In the genomic region with DNA sequence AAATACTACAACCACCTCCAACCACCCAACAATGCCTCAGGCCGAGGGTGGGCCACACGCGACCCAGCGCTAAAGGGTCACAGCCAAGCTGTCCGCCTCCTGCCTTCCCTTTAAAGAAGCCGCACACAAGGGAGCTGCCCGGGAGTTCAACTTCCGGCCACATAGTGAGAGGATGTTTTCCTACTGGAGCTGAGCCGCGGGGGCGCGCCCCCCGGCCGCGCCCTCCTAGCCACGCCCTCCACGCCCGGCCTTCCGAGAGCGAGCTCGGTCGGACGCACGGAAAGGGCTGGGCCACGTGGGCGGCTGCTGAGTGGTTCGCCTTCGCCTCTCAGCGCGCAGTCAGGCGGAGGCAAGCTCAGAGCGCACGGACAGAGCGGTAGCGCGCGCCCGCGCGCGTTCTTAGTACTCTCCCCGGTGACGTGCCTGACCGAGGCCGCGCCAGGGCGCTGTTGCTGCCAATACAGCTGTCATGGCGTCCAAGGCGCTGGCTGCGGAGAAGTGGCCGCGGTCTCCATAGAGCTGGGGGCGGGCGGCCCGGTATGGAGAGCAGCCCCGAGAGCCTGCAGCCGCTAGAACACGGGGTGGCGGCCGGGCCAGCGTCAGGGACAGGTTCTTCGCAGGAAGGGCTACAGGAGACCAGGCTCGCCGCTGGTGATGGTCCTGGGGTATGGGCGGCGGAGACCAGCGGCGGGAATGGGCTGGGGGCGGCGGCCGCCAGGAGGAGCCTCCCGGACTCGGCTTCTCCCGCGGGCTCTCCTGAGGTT, we compare ENCODE assay signal across 1 cellular context.
TF ChIP-seq lines count a peak whose summit lies in the region.

A gene with protein sequence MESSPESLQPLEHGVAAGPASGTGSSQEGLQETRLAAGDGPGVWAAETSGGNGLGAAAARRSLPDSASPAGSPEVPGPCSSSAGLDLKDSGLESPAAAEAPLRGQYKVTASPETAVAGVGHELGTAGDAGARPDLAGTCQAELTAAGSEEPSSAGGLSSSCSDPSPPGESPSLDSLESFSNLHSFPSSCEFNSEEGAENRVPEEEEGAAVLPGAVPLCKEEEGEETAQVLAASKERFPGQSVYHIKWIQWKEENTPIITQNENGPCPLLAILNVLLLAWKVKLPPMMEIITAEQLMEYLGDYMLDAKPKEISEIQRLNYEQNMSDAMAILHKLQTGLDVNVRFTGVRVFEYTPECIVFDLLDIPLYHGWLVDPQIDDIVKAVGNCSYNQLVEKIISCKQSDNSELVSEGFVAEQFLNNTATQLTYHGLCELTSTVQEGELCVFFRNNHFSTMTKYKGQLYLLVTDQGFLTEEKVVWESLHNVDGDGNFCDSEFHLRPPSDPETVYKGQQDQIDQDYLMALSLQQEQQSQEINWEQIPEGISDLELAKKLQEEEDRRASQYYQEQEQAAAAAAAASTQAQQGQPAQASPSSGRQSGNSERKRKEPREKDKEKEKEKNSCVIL (plus strand): TSS at position 446 of the 764 bp plus-strand sequence. CDS start 94 bp downstream, at position 540.

TF ChIP-seq in HepG2, 621 proteins besides CTCF, POLR2A, EP300 and RAD21 (continued from another document and continues in another):
- TF ChIP-seq, protein P1, sequence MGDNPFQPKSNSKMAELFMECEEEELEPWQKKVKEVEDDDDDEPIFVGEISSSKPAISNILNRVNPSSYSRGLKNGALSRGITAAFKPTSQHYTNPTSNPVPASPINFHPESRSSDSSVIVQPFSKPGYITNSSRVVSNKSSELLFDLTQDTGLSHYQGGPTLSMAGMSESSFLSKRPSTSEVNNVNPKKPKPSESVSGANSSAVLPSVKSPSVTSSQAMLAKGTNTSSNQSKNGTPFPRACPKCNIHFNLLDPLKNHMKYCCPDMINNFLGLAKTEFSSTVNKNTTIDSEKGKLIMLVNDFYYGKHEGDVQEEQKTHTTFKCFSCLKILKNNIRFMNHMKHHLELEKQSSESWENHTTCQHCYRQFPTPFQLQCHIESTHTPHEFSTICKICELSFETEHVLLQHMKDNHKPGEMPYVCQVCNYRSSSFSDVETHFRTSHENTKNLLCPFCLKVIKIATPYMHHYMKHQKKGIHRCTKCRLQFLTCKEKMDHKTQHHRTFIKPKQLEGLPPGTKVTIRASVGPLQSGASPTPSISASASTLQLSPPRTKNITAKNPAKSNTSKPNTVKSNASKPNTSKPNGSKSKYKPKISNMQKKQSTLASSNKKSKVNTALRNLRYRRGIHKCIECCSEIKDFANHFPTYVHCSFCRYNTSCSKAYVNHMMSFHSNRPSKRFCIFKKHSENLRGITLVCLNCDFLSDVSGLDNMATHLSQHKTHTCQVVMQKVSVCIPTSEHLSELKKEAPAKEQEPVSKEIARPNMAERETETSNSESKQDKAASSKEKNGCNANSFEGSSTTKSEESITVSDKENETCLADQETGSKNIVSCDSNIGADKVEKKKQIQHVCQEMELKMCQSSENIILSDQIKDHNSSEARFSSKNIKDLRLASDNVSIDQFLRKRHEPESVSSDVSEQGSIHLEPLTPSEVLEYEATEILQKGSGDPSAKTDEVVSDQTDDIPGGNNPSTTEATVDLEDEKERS (CRISPR knock-in tag; IDR thresholded peaks at IDR 0.05): no peak
- TF ChIP-seq ZNF354B (CRISPR knock-in tag; IDR thresholded peaks at IDR 0.05): no peak
- no peak for TF ChIP-seq MTA3 (CRISPR knock-in tag; IDR thresholded peaks at IDR 0.05)
- 0 out of 2 replicates have a peak, but pooled peaks have one; percentile 82 for TF ChIP-seq ZNF446 (CRISPR knock-in tag; IDR thresholded peaks at IDR 0.05)
- peak; percentile 79 for TF ChIP-seq ELF1 (CRISPR knock-in tag; IDR thresholded peaks at IDR 0.05)
- TF ChIP-seq ZNF136 (CRISPR knock-in tag; IDR thresholded peaks at IDR 0.05; ENCODE audit: low read depth): peak; percentile 91
- no peak for TF ChIP-seq TCF7L2 (IDR thresholded peaks at IDR 0.05; ENCODE audit: low read depth, low read length)
- TF ChIP-seq, protein P2, sequence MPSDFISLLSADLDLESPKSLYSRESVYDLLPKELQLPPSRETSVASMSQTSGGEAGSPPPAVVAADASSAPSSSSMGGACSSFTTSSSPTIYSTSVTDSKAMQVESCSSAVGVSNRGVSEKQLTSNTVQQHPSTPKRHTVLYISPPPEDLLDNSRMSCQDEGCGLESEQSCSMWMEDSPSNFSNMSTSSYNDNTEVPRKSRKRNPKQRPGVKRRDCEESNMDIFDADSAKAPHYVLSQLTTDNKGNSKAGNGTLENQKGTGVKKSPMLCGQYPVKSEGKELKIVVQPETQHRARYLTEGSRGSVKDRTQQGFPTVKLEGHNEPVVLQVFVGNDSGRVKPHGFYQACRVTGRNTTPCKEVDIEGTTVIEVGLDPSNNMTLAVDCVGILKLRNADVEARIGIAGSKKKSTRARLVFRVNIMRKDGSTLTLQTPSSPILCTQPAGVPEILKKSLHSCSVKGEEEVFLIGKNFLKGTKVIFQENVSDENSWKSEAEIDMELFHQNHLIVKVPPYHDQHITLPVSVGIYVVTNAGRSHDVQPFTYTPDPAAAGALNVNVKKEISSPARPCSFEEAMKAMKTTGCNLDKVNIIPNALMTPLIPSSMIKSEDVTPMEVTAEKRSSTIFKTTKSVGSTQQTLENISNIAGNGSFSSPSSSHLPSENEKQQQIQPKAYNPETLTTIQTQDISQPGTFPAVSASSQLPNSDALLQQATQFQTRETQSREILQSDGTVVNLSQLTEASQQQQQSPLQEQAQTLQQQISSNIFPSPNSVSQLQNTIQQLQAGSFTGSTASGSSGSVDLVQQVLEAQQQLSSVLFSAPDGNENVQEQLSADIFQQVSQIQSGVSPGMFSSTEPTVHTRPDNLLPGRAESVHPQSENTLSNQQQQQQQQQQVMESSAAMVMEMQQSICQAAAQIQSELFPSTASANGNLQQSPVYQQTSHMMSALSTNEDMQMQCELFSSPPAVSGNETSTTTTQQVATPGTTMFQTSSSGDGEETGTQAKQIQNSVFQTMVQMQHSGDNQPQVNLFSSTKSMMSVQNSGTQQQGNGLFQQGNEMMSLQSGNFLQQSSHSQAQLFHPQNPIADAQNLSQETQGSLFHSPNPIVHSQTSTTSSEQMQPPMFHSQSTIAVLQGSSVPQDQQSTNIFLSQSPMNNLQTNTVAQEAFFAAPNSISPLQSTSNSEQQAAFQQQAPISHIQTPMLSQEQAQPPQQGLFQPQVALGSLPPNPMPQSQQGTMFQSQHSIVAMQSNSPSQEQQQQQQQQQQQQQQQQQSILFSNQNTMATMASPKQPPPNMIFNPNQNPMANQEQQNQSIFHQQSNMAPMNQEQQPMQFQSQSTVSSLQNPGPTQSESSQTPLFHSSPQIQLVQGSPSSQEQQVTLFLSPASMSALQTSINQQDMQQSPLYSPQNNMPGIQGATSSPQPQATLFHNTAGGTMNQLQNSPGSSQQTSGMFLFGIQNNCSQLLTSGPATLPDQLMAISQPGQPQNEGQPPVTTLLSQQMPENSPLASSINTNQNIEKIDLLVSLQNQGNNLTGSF (CRISPR knock-in tag; IDR thresholded peaks at IDR 0.05): no peak; the same call in 1 of the 2 replicates
- TF ChIP-seq, protein P3, sequence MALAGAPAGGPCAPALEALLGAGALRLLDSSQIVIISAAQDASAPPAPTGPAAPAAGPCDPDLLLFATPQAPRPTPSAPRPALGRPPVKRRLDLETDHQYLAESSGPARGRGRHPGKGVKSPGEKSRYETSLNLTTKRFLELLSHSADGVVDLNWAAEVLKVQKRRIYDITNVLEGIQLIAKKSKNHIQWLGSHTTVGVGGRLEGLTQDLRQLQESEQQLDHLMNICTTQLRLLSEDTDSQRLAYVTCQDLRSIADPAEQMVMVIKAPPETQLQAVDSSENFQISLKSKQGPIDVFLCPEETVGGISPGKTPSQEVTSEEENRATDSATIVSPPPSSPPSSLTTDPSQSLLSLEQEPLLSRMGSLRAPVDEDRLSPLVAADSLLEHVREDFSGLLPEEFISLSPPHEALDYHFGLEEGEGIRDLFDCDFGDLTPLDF (CRISPR knock-in tag; IDR thresholded peaks at IDR 0.05): peak; percentile 80; the same call in 1 of the 2 replicates
- no peak for TF ChIP-seq IKZF1 (IDR thresholded peaks at IDR 0.05)
- TF ChIP-seq, protein P4, sequence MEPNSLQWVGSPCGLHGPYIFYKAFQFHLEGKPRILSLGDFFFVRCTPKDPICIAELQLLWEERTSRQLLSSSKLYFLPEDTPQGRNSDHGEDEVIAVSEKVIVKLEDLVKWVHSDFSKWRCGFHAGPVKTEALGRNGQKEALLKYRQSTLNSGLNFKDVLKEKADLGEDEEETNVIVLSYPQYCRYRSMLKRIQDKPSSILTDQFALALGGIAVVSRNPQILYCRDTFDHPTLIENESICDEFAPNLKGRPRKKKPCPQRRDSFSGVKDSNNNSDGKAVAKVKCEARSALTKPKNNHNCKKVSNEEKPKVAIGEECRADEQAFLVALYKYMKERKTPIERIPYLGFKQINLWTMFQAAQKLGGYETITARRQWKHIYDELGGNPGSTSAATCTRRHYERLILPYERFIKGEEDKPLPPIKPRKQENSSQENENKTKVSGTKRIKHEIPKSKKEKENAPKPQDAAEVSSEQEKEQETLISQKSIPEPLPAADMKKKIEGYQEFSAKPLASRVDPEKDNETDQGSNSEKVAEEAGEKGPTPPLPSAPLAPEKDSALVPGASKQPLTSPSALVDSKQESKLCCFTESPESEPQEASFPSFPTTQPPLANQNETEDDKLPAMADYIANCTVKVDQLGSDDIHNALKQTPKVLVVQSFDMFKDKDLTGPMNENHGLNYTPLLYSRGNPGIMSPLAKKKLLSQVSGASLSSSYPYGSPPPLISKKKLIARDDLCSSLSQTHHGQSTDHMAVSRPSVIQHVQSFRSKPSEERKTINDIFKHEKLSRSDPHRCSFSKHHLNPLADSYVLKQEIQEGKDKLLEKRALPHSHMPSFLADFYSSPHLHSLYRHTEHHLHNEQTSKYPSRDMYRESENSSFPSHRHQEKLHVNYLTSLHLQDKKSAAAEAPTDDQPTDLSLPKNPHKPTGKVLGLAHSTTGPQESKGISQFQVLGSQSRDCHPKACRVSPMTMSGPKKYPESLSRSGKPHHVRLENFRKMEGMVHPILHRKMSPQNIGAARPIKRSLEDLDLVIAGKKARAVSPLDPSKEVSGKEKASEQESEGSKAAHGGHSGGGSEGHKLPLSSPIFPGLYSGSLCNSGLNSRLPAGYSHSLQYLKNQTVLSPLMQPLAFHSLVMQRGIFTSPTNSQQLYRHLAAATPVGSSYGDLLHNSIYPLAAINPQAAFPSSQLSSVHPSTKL (CRISPR knock-in tag; IDR thresholded peaks at IDR 0.05): peak; percentile 69; the same call in 1 of the 2 replicates
- TF ChIP-seq, protein P5, sequence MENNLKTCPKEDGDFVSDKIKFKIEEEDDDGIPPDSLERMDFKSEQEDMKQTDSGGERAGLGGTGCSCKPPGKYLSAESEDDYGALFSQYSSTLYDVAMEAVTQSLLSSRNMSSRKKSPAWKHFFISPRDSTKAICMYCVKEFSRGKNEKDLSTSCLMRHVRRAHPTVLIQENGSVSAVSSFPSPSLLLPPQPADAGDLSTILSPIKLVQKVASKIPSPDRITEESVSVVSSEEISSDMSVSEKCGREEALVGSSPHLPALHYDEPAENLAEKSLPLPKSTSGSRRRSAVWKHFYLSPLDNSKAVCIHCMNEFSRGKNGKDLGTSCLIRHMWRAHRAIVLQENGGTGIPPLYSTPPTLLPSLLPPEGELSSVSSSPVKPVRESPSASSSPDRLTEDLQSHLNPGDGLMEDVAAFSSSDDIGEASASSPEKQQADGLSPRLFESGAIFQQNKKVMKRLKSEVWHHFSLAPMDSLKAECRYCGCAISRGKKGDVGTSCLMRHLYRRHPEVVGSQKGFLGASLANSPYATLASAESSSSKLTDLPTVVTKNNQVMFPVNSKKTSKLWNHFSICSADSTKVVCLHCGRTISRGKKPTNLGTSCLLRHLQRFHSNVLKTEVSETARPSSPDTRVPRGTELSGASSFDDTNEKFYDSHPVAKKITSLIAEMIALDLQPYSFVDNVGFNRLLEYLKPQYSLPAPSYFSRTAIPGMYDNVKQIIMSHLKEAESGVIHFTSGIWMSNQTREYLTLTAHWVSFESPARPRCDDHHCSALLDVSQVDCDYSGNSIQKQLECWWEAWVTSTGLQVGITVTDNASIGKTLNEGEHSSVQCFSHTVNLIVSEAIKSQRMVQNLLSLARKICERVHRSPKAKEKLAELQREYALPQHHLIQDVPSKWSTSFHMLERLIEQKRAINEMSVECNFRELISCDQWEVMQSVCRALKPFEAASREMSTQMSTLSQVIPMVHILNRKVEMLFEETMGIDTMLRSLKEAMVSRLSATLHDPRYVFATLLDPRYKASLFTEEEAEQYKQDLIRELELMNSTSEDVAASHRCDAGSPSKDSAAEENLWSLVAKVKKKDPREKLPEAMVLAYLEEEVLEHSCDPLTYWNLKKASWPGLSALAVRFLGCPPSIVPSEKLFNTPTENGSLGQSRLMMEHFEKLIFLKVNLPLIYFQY (CRISPR knock-in tag; IDR thresholded peaks at IDR 0.05; ENCODE audit: borderline replicate concordance): no peak; the same call in 1 of the 2 replicates
- TF ChIP-seq TOPORS (CRISPR knock-in tag; IDR thresholded peaks at IDR 0.05): 0 out of 2 replicates have a peak, but pooled peaks have one; percentile 42
- TF ChIP-seq, protein P6, sequence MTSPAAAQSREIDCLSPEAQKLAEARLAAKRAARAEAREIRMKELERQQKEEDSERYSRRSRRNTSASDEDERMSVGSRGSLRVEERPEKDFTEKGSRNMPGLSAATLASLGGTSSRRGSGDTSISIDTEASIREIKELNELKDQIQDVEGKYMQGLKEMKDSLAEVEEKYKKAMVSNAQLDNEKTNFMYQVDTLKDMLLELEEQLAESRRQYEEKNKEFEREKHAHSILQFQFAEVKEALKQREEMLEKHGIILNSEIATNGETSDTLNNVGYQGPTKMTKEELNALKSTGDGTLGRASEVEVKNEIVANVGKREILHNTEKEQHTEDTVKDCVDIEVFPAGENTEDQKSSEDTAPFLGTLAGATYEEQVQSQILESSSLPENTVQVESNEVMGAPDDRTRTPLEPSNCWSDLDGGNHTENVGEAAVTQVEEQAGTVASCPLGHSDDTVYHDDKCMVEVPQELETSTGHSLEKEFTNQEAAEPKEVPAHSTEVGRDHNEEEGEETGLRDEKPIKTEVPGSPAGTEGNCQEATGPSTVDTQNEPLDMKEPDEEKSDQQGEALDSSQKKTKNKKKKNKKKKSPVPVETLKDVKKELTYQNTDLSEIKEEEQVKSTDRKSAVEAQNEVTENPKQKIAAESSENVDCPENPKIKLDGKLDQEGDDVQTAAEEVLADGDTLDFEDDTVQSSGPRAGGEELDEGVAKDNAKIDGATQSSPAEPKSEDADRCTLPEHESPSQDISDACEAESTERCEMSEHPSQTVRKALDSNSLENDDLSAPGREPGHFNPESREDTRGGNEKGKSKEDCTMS (CRISPR knock-in tag; conservative IDR thresholded peaks at IDR 0.05): no peak
- TF ChIP-seq, protein P7, sequence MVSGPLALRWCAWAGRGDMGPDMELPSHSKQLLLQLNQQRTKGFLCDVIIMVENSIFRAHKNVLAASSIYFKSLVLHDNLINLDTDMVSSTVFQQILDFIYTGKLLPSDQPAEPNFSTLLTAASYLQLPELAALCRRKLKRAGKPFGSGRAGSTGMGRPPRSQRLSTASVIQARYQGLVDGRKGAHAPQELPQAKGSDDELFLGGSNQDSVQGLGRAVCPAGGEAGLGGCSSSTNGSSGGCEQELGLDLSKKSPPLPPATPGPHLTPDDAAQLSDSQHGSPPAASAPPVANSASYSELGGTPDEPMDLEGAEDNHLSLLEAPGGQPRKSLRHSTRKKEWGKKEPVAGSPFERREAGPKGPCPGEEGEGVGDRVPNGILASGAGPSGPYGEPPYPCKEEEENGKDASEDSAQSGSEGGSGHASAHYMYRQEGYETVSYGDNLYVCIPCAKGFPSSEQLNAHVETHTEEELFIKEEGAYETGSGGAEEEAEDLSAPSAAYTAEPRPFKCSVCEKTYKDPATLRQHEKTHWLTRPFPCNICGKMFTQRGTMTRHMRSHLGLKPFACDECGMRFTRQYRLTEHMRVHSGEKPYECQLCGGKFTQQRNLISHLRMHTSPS (CRISPR knock-in tag; IDR thresholded peaks at IDR 0.05; ENCODE audit: low read depth): 0 out of 2 replicates have a peak, but pooled peaks have one; percentile 22
- no peak for TF ChIP-seq SIX1 (CRISPR knock-in tag; IDR thresholded peaks at IDR 0.05; ENCODE audit: borderline replicate concordance)
- TF ChIP-seq MEIS2 (CRISPR knock-in tag; IDR thresholded peaks at IDR 0.05): peak; percentile 66; the same call in 1 of the 2 replicates
- TF ChIP-seq ZNF7 (CRISPR knock-in tag; IDR thresholded peaks at IDR 0.05): no peak
- no peak; the same call in 1 of the 2 replicates for TF ChIP-seq ZFP37 (CRISPR knock-in tag; IDR thresholded peaks at IDR 0.05; ENCODE audit: borderline replicate concordance)
